Comparison of ENCODE assay signal across 9 cellular contexts in genomic region chr21:15051652-15052554, GRCh38. TPM values are rescaled to one million over a fixed set of nuclear protein-coding genes. Genes with fewer than 3 reads are reported as not detected.
A peak's percentile ranks its signal among the peaks of the same experiment; 100 is the strongest.
DNase-seq lines count a peak whose midpoint lies in the region; ATAC-seq and TF ChIP-seq lines count a peak whose summit lies in the region.
"Had no signal": no experiment of that assay in that cellular context is flagged by ENCODE, and none has a peak within 500 bp of the region (broad histone marks: within the 10 kb centered on the region; RNA-seq: fewer than 3 reads in every experiment).

No MANE protein-coding gene starts in this region.

- intact Hi-C loops in sciatic nerve (cut with DNase I) = no loop called here

- no peaks in the 10 kb centered on the region for H3K27me3 ChIP-seq in RWPE2 (ENCODE audit: insufficient read depth, poor library complexity, severe bottlenecking)

- TF ChIP-seq CTCF in RWPE2 (IDR thresholded peaks at IDR 0.05; ENCODE audit: poor library complexity, severe bottlenecking) = no peak

- H3K9me3 ChIP-seq in RWPE2 (ENCODE audit: severe bottlenecking) = no peaks in the 10 kb centered on the region

- no peak overlapping the region for H3K27ac ChIP-seq in RWPE2 (ENCODE audit: poor library complexity, severe bottlenecking)

- DNase-seq in RWPE2 (ENCODE audit: low spot score) (no peak), kidney glomerular epithelial cell (lab: John Stamatoyannopoulos, UW) (peak; percentile 29), sciatic nerve (ENCODE audit: low spot score) (no peak), NCI-H524 treated with DMSO at 0.1 percent for 48 hours (lab: John Stamatoyannopoulos, UW) (no peak), activated gamma-delta T cell (lab: John Stamatoyannopoulos, UW) (no peak), NCI-H1694 treated with DMSO at 0.1 percent for 48 hours (lab: John Stamatoyannopoulos, UW) (no peak)

- no peak overlapping the region for H3K4me3 ChIP-seq in RWPE2 (ENCODE audit: severe bottlenecking)
- H3K4me3 ChIP-seq: lung had no signal

- peaks cover 42% of the 10 kb centered on the region for H3K4me1 ChIP-seq in RWPE2 (ENCODE audit: insufficient read depth, poor library complexity, severe bottlenecking)

- ATAC-seq in GM18861 (IDR thresholded peaks at IDR 0.05; ENCODE audit: unreplicated experiment) = peak; percentile 49
- peak; percentile 84 for ATAC-seq in HG02678 (IDR thresholded peaks at IDR 0.05; ENCODE audit: unreplicated experiment)
- ATAC-seq in RWPE2 (ENCODE audit: low read depth) = peak; percentile 47; the same call in 2 of the 3 replicates
- ATAC-seq in sciatic nerve = no peak

- peaks cover 4% of the 10 kb centered on the region; the same call in 1 of the 2 replicates for H3K36me3 ChIP-seq in RWPE2 (ENCODE audit: low read depth)

RNA-seq across cellular contexts. Expression of gene NRIP1, which starts 12.9 kb away (rescaled TPM):
- 59.6 TPM for total RNA-seq in sciatic nerve
